1 cellular context compared by ENCODE assay signal in genomic region chr19:18840288-18841260, GRCh38.
A peak's percentile ranks its signal among the peaks of the same experiment; 100 is the strongest.
TF ChIP-seq lines count a peak whose summit lies in the region.

No MANE protein-coding gene starts in this region.

TF ChIP-seq in GM12878, 131 proteins besides CTCF, POLR2A, EP300 and RAD21:
- TF ChIP-seq HDGF (IDR thresholded peaks at IDR 0.05) (no peak), POLR2AphosphoS5 (IDR thresholded peaks at IDR 0.05; ENCODE audit: low read length) (0 out of 2 replicates have a peak, but pooled peaks have one; percentile 37), MXI1 (IDR thresholded peaks at IDR 0.05; ENCODE audit: low read depth, low read length) (no peak), NR2C2 (IDR thresholded peaks at IDR 0.05; ENCODE audit: borderline replicate concordance, control insufficient read depth, insufficient read length, low read depth) (no peak)
